In the genomic region with DNA sequence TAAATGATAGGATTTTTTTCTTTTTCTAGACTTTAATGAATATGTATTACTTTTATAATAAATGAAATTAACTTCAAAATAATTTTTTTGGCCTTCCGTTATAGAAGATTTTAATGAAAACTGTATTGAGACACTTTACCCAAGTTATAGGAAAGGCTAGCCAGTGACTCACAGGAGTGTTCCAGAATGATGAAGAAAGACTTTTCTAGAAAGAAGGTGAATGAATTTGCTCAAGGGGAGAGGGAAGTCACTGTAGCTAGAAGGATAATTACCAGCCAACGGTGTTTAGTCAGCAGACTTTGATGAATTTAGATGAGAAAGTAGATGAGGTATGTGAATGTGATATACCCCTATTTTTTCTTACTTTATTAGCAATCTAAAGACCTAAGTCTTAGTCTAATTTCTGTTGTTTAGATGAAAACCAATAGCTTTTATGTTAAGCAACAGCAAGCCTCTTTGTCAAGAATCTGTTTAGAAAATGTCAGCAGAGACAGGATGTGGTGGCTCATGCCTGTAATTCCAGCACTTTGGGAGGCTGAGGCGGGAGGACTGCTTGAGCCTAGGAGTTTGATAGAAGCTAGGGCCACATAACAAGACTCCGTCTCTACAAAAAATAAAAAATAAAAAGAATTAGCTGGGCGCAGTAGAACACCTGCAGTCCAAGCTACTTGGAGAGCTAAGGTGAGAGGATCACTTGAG, we compare ENCODE assay signal across 16 cellular contexts. TPM values are rescaled to one million over a fixed set of nuclear protein-coding genes. Genes with fewer than 3 reads are reported as not detected.
A peak's percentile ranks its signal among the peaks of the same experiment; 100 is the strongest.
DNase-seq lines count a peak whose midpoint lies in the region; ATAC-seq and TF ChIP-seq lines count a peak whose summit lies in the region.
"Had no signal": no experiment of that assay in that cellular context is flagged by ENCODE, and none has a peak within 500 bp of the region (broad histone marks: within the 10 kb centered on the region; RNA-seq: fewer than 3 reads in every experiment).

No MANE protein-coding gene starts in this region.

- H3F3A ChIP-seq in GM23338 (replicated peaks; ENCODE audit: low read depth), result peaks cover 16% of the 10 kb centered on the region

- DNase-seq in activated CD4-positive, alpha-beta T cell treated with anti-CD3 and anti-CD28 coated beads, Interleukin-2, amount 10 ng/mL, durations not matched to agents 7 days and 5 days, result no peak
- no peak for DNase-seq in activated CD4-positive, alpha-beta T cell treated with anti-CD3 and anti-CD28 coated beads for 4 hours
- peak; percentile 58 for DNase-seq in NB4 (ENCODE audit: low read depth)
- DNase-seq in endothelial cell (ENCODE audit: low spot score), result no peak
- peak; percentile 37 for DNase-seq in renal cortical epithelial cell (ENCODE audit: low read depth)
- no peak for DNase-seq in GM23338 (ENCODE audit: low spot score)
- DNase-seq: activated CD4-positive, alpha-beta T cell treated with anti-CD3 and anti-CD28 coated beads for 1 hour; endodermal cell; NCI-H1092 treated with DMSO at 0.1 percent for 48 hours; NCI-H226 had no signal

- peaks cover 12% of the 10 kb centered on the region for H3K79me2 ChIP-seq in GM23338 (replicated peaks; ENCODE audit: insufficient read depth)

- no peaks in the 10 kb centered on the region for H3K27me3 Mint-ChIP-seq in activated CD4-positive, alpha-beta T cell treated with anti-CD3 and anti-CD28 coated beads, Interleukin-2, amount 10 ng/mL, durations not matched to agents 7 days and 5 days
- peaks cover 3% of the 10 kb centered on the region for H3K27me3 Mint-ChIP-seq in endothelial cell (ENCODE audit: unreplicated experiment)
- peaks cover 10% of the 10 kb centered on the region for H3K27me3 Mint-ChIP-seq in GM23338 (ENCODE audit: insufficient read depth, low read depth, poor library complexity)
- H3K27me3 Mint-ChIP-seq: progenitor cell of endocrine pancreas had no signal

- peaks cover 10% of the 10 kb centered on the region for H3K4me1 ChIP-seq in GM23338 (ENCODE audit: insufficient read depth)

- H3K4me1 Mint-ChIP-seq in activated CD4-positive, alpha-beta T cell treated with anti-CD3 and anti-CD28 coated beads, Interleukin-2, amount 10 ng/mL, durations not matched to agents 7 days and 5 days, result peaks cover 72% of the 10 kb centered on the region
- H3K4me1 Mint-ChIP-seq in endothelial cell (ENCODE audit: unreplicated experiment) (peaks cover 21% of the 10 kb centered on the region), GM23338 (peaks cover 14% of the 10 kb centered on the region)

- CTCF ChIA-PET in activated CD4-positive, alpha-beta T cell treated with anti-CD3 and anti-CD28 coated beads, Interleukin-2, amount 10 ng/mL, durations not matched to agents 7 days and 5 days (lab: Charles Lee), result interaction anchor here (1.0 to 2.2 kb wide), 7 partner anchors 8 to 228 kb away, joined by 3 to 9 read pairs (median 4); no protein-coding TSS in a partner anchor

- H3K4me3 Mint-ChIP-seq in activated CD4-positive, alpha-beta T cell treated with anti-CD3 and anti-CD28 coated beads, Interleukin-2, amount 10 ng/mL, durations not matched to agents 7 days and 5 days, result no peak overlapping the region
- no peak overlapping the region for H3K4me3 Mint-ChIP-seq in endothelial cell (ENCODE audit: unreplicated experiment)
- H3K4me3 Mint-ChIP-seq in GM23338, result no peak overlapping the region
- H3K4me3 Mint-ChIP-seq: endodermal cell had no signal

- no peaks in the 10 kb centered on the region for H3K9me3 Mint-ChIP-seq in activated CD4-positive, alpha-beta T cell treated with anti-CD3 and anti-CD28 coated beads, Interleukin-2, amount 10 ng/mL, durations not matched to agents 7 days and 5 days
- H3K9me3 Mint-ChIP-seq in endothelial cell (ENCODE audit: unreplicated experiment), result no peaks in the 10 kb centered on the region
- peaks cover 4% of the 10 kb centered on the region; the same call in 1 of the 3 replicates for H3K9me3 Mint-ChIP-seq in GM23338
- H3K9me3 Mint-ChIP-seq: endodermal cell had no signal

- ATAC-seq in GM21723 (IDR thresholded peaks at IDR 0.05; ENCODE audit: unreplicated experiment), result no peak
- no peak for ATAC-seq in HG03521 (IDR thresholded peaks at IDR 0.05; ENCODE audit: unreplicated experiment)
- no peak for ATAC-seq in GM23338

- H4K20me1 ChIP-seq in GM23338 (replicated peaks; ENCODE audit: insufficient read depth), result peaks cover 13% of the 10 kb centered on the region

- POLR2A ChIA-PET in activated CD4-positive, alpha-beta T cell treated with anti-CD3 and anti-CD28 coated beads, Interleukin-2, amount 10 ng/mL, durations not matched to agents 7 days and 5 days (lab: Charles Lee), result no interaction called here

- no peak overlapping the region for H2AFZ ChIP-seq in GM23338

- H3K27me3 ChIP-seq in GM23338 (ENCODE audit: insufficient read depth), result no peaks in the 10 kb centered on the region
- H3K27me3 ChIP-seq: suprapubic skin had no signal

- H3K9me2 ChIP-seq in GM23338 (ENCODE audit: insufficient read depth), result no peaks in the 10 kb centered on the region

- no peak for TF ChIP-seq CTCF in NB4 (IDR thresholded peaks at IDR 0.05; ENCODE audit: low read depth, low read length)
- TF ChIP-seq CTCF in endothelial cell (IDR thresholded peaks at IDR 0.05; ENCODE audit: unreplicated experiment), result no peak
- TF ChIP-seq CTCF in GM23338 (conservative IDR thresholded peaks at IDR 0.05; ENCODE audit: low read depth in 2 of 2), result no peak

- no peak overlapping the region for H3K27ac ChIP-seq in GM23338 (ENCODE audit: low read depth)
- H3K27ac ChIP-seq: suprapubic skin had no signal

- peaks cover 63% of the 10 kb centered on the region for H3K36me3 Mint-ChIP-seq in activated CD4-positive, alpha-beta T cell treated with anti-CD3 and anti-CD28 coated beads, Interleukin-2, amount 10 ng/mL, durations not matched to agents 7 days and 5 days (ENCODE audit: low read depth)
- H3K36me3 Mint-ChIP-seq in endothelial cell (ENCODE audit: low read depth, unreplicated experiment) (peaks cover 42% of the 10 kb centered on the region), GM23338 (ENCODE audit: low read depth) (peaks cover 59% of the 10 kb centered on the region)

- H3K4me3 ChIP-seq in NB4 (ENCODE audit: low read depth, low read length) (peak overlapping the region; percentile 89), GM23338 (no peak overlapping the region)
- H3K4me3 ChIP-seq: suprapubic skin had no signal

- H3K27ac Mint-ChIP-seq in activated CD4-positive, alpha-beta T cell treated with anti-CD3 and anti-CD28 coated beads, Interleukin-2, amount 10 ng/mL, durations not matched to agents 7 days and 5 days, result peak overlapping the region; percentile 68
- H3K27ac Mint-ChIP-seq in endothelial cell (ENCODE audit: unreplicated experiment) (peak overlapping the region; percentile 25), GM23338 (no peak overlapping the region; the same call in 1 of the 2 replicates)
- H3K27ac Mint-ChIP-seq: progenitor cell of endocrine pancreas had no signal

- H3K4me2 ChIP-seq in GM23338, result no peak overlapping the region

- no peak for TF ChIP-seq POLR2A in NB4 (IDR thresholded peaks at IDR 0.05; ENCODE audit: extremely low read depth, insufficient read length)

- H3K36me3 ChIP-seq in GM23338 (ENCODE audit: insufficient read depth), result peaks cover 60% of the 10 kb centered on the region

TF ChIP-seq in GM23338, 12 proteins besides CTCF, POLR2A, EP300 and RAD21 (continues in another document):
- TF ChIP-seq JUNB (IDR thresholded peaks at IDR 0.05; ENCODE audit: unreplicated experiment), result no peak

RNA-seq across cellular contexts. Expression of a gene that starts 3.2 kb away (rescaled TPM):
- total RNA-seq in activated CD4-positive, alpha-beta T cell treated with anti-CD3 and anti-CD28 coated beads, Interleukin-2, amount 10 ng/mL, durations not matched to agents 7 days and 5 days, result 10 to 100 TPM; 47.5 to 58.4 TPM
- total RNA-seq in endothelial cell (ENCODE audit: unreplicated experiment) (59.1 TPM), renal cortical epithelial cell (43.9 and 48.3 TPM in 2 replicates)
- 37.7 and 42.8 TPM in 2 replicates for total RNA-seq in GM23338 (2014; rRNA removed; shearing (Covaris generic))
- polyA plus RNA-seq in GM23338 (2016; fragmentation: Nextera tagmentation; extraction: Ambion mirVana), result 17.8 and 19.2 TPM in 2 replicates

RNA-seq across cellular contexts. Expression of a gene that starts 24.3 kb away (rescaled TPM):
- under 1 TPM; 0.55 to 0.65 TPM for total RNA-seq in activated CD4-positive, alpha-beta T cell treated with anti-CD3 and anti-CD28 coated beads, Interleukin-2, amount 10 ng/mL, durations not matched to agents 7 days and 5 days
- total RNA-seq in endothelial cell (ENCODE audit: unreplicated experiment), result not detected
- not detected in 2 replicates for total RNA-seq in renal cortical epithelial cell
- total RNA-seq in GM23338 (2014; rRNA removed; shearing (Covaris generic)), result not detected in 2 replicates
- not detected in 2 replicates for polyA plus RNA-seq in GM23338 (2016; fragmentation: Nextera tagmentation; extraction: Ambion mirVana)
- total RNA-seq: HT1080, kidney epithelial cell, progenitor cell of endocrine pancreas had no signal

RNA-seq across cellular contexts. Expression of a gene that starts 37.8 kb away (rescaled TPM):
- total RNA-seq in activated CD4-positive, alpha-beta T cell treated with anti-CD3 and anti-CD28 coated beads, Interleukin-2, amount 10 ng/mL, durations not matched to agents 7 days and 5 days, result 100 to 1,000 TPM; 117 to 119 TPM
- total RNA-seq in endothelial cell (ENCODE audit: unreplicated experiment) (85.3 TPM), renal cortical epithelial cell (95.2 and 174 TPM in 2 replicates)
- 120 and 123 TPM in 2 replicates for total RNA-seq in GM23338 (2014; rRNA removed; shearing (Covaris generic))
- polyA plus RNA-seq in GM23338 (2016; fragmentation: Nextera tagmentation; extraction: Ambion mirVana), result 38.6 and 38.9 TPM in 2 replicates

RNA-seq across cellular contexts. Expression of a gene that starts 44.4 kb away (rescaled TPM):
- total RNA-seq in activated CD4-positive, alpha-beta T cell treated with anti-CD3 and anti-CD28 coated beads, Interleukin-2, amount 10 ng/mL, durations not matched to agents 7 days and 5 days, result 10 to 100 TPM; 82.2 to 92.7 TPM
- total RNA-seq in endothelial cell (ENCODE audit: unreplicated experiment), result 15.0 TPM
- 14.8 and 18.3 TPM in 2 replicates for total RNA-seq in renal cortical epithelial cell
- 1.8 and 4.0 TPM in 2 replicates for total RNA-seq in GM23338 (2014; rRNA removed; shearing (Covaris generic))
- polyA plus RNA-seq in GM23338 (2016; fragmentation: Nextera tagmentation; extraction: Ambion mirVana), result 2.2 and 2.8 TPM in 2 replicates

RNA-seq across cellular contexts. Expression of a gene that starts 46.9 kb away (rescaled TPM):
- total RNA-seq in activated CD4-positive, alpha-beta T cell treated with anti-CD3 and anti-CD28 coated beads, Interleukin-2, amount 10 ng/mL, durations not matched to agents 7 days and 5 days, result 10 to 100 TPM; 26.9 to 28.2 TPM
- 7.5 TPM for total RNA-seq in endothelial cell (ENCODE audit: unreplicated experiment)
- 2.5 and 5.0 TPM in 2 replicates for total RNA-seq in renal cortical epithelial cell
- total RNA-seq in GM23338 (2014; rRNA removed; shearing (Covaris generic)), result 26.7 and 33.0 TPM in 2 replicates
- 18.4 and 19.1 TPM in 2 replicates for polyA plus RNA-seq in GM23338 (2016; fragmentation: Nextera tagmentation; extraction: Ambion mirVana)

Comparison
In these comparisons a context has a peak if more than half of its experiments do, and no peak if none do; other contexts are left out.
1. DNase-seq: peak in NB4 (single experiment) and renal cortical epithelial cell (single experiment); none in activated CD4-positive, alpha-beta T cell treated with anti-CD3 and anti-CD28 coated beads, Interleukin-2, amount 10 ng/mL, durations not matched to agents 7 days and 5 days (single experiment), activated CD4-positive, alpha-beta T cell treated with anti-CD3 and anti-CD28 coated beads for 4 hours (0 of 2), endothelial cell (single experiment) and GM23338 (single experiment).